2 cellular contexts compared by ENCODE assay signal in the genomic region with DNA sequence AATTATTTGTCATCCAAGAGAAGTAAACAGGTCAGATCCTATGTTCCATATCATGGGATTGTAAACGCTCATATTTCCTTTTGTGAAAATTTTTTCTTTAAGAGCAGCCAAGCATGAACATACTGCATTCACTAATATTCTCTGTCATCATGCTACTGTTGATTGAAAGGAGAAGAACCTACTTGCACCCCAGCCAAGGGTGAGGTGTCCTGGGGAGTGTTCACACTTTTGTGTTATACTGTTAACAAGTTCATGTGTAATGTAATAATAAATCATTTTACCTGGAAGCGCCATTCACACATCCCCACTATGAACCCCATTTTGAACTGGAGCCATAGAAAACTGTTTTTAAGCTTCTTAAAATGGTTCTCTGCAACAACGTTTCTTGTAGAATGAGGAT.
TF ChIP-seq lines count a peak whose summit lies in the region.

No MANE protein-coding gene starts in this region.

TF ChIP-seq in GM12891, 5 proteins besides CTCF, POLR2A, EP300 and RAD21:
- TF ChIP-seq SPI1 (IDR thresholded peaks at IDR 0.05; ENCODE audit: low read depth, low read length) (no peak), TAF1 (IDR thresholded peaks at IDR 0.05; ENCODE audit: low read depth, low read length) (no peak), PAX5 (IDR thresholded peaks at IDR 0.05; ENCODE audit: insufficient read depth, low read length, severe bottlenecking) (peak; percentile 55)

TF ChIP-seq in endothelial cell of umbilical vein, 7 proteins besides CTCF, POLR2A, EP300 and RAD21:
- TF ChIP-seq EZH2 (IDR thresholded peaks at IDR 0.05; ENCODE audit: borderline replicate concordance, low read depth, low read length, severe bottlenecking) (no peak), MYC (IDR thresholded peaks at IDR 0.05; ENCODE audit: low read depth, low read length) (no peak), POLR2AphosphoS5 (IDR thresholded peaks at IDR 0.05; ENCODE audit: insufficient read depth, low read depth, low read length) (no peak), GATA2 (IDR thresholded peaks at IDR 0.05; ENCODE audit: insufficient read depth, insufficient read length, low read depth, low read length) (no peak), FOS (IDR thresholded peaks at IDR 0.05; ENCODE audit: borderline replicate concordance, insufficient read depth, low read length) (no peak), JUN (IDR thresholded peaks at IDR 0.05; ENCODE audit: borderline replicate concordance, insufficient read depth, insufficient read length, low read depth) (no peak)
- TF ChIP-seq, protein P1, sequence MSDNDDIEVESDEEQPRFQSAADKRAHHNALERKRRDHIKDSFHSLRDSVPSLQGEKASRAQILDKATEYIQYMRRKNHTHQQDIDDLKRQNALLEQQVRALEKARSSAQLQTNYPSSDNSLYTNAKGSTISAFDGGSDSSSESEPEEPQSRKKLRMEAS (IDR thresholded peaks at IDR 0.05; ENCODE audit: insufficient read depth, insufficient read length), result no peak
